In genomic region chr3:101845405-101845804, GRCh38 we compare ENCODE assay signal across 22 cellular contexts. TPM values are rescaled to one million over a fixed set of nuclear protein-coding genes. Genes with fewer than 3 reads are reported as not detected.
A peak's percentile ranks its signal among the peaks of the same experiment; 100 is the strongest.
DNase-seq lines count a peak whose midpoint lies in the region; ATAC-seq and TF ChIP-seq lines count a peak whose summit lies in the region.
"Had no signal": no experiment of that assay in that cellular context is flagged by ENCODE, and none has a peak within 500 bp of the region (broad histone marks: within the 10 kb centered on the region; RNA-seq: fewer than 3 reads in every experiment).

No MANE protein-coding gene starts in this region.

- intact Hi-C loops in Caco-2 (cut with micrococcal nuclease; ENCODE audit: unreplicated experiment) = loop anchor here (5.0 kb wide), 1 partner anchor 158 kb away; the partner anchor contains the start of gene RPL24

- DNase-seq in Caco-2 (peak; percentile 40 to 62), T-helper 17 cell (no peak), hepatocyte (ENCODE audit: low spot score) (no peak), naive B cell (no peak), BE2C (no peak), NCI-H2029 (lab: John Stamatoyannopoulos, UW) (no peak)
- no peak for DNase-seq in activated naive CD4-positive, alpha-beta T cell treated with anti-CD3 and anti-CD28 coated beads, Interleukin-2, amount 10 ng/mL, durations not matched to agents 7 days and 5 days
- no peak for DNase-seq in activated CD8-positive, alpha-beta memory T cell treated with anti-CD3 and anti-CD28 coated beads for 24 hours
- DNase-seq: 8988T; ACHN; AML-193; C1 segment of cervical spinal cord; CD4-positive, alpha-beta memory T cell; COR-L47; DMS153; EL; GDM1; H9 had no signal

- H4K20me1 ChIP-seq in hepatocyte (ENCODE audit: insufficient read depth, poor library complexity, severe bottlenecking) = peaks cover 5% of the 10 kb centered on the region

- H2AFZ ChIP-seq in hepatocyte = no peak overlapping the region
- H2AFZ ChIP-seq: GM23338 had no signal

- H3K9me2 ChIP-seq in hepatocyte (replicated peaks; ENCODE audit: insufficient read depth) = no peaks in the 10 kb centered on the region

- ATAC-seq in T-helper 17 cell = no peak
- no peak for ATAC-seq in naive B cell (ENCODE audit: low read depth in 2 of 2)
- ATAC-seq: A549, GM12878, GM23338, HCT116 had no signal

- WGBS in hepatocyte (ENCODE audit: low lambda C conversion rate, missing lambda C conversion rate) = 82% methylated on average over 3 of the region's 3 CpGs

- H3K4me1 Mint-ChIP-seq in Caco-2 (ENCODE audit: low read depth, unreplicated experiment) (peaks cover 24% of the 10 kb centered on the region), T-helper 17 cell (peaks cover 14% of the 10 kb centered on the region), naive B cell (peaks cover 19 to 39% (median 20%) of the 10 kb centered on the region in 3 donors)
- peaks cover 12% of the 10 kb centered on the region for H3K4me1 Mint-ChIP-seq in activated naive CD4-positive, alpha-beta T cell treated with anti-CD3 and anti-CD28 coated beads, Interleukin-2, amount 10 ng/mL, durations not matched to agents 7 days and 5 days

- POLR2A ChIA-PET in Caco-2 (lab: Charles Lee) = no interaction called here

- H3K27me3 Mint-ChIP-seq in Caco-2 (ENCODE audit: insufficient read depth, unreplicated experiment) = no peaks in the 10 kb centered on the region
- H3K27me3 Mint-ChIP-seq in T-helper 17 cell = no peaks in the 10 kb centered on the region
- no peaks in the 10 kb centered on the region for H3K27me3 Mint-ChIP-seq in naive B cell
- no peaks in the 10 kb centered on the region for H3K27me3 Mint-ChIP-seq in activated naive CD4-positive, alpha-beta T cell treated with anti-CD3 and anti-CD28 coated beads, Interleukin-2, amount 10 ng/mL, durations not matched to agents 7 days and 5 days
- H3K27me3 Mint-ChIP-seq: CD4-positive, alpha-beta memory T cell had no signal

- H3K27ac Mint-ChIP-seq in Caco-2 (ENCODE audit: unreplicated experiment) (no peak overlapping the region), T-helper 17 cell (peak overlapping the region; percentile 21), naive B cell (peak overlapping the region in 4 of 6 donors; percentile 15 to 54 (median 32))
- H3K27ac Mint-ChIP-seq in activated naive CD4-positive, alpha-beta T cell treated with anti-CD3 and anti-CD28 coated beads, Interleukin-2, amount 10 ng/mL, durations not matched to agents 7 days and 5 days = no peak overlapping the region
- H3K27ac Mint-ChIP-seq: GM23338 had no signal

- peak overlapping the region; percentile 94 for H3K27ac ChIP-seq in hepatocyte
- H3K27ac ChIP-seq: A549 had no signal

- H3K9me3 Mint-ChIP-seq in Caco-2 (ENCODE audit: unreplicated experiment) (peaks cover 13% of the 10 kb centered on the region), naive B cell (peaks cover 0 to 12% (median 5%) of the 10 kb centered on the region in 7 donors)
- H3K9me3 Mint-ChIP-seq in activated naive CD4-positive, alpha-beta T cell treated with anti-CD3 and anti-CD28 coated beads, Interleukin-2, amount 10 ng/mL, durations not matched to agents 7 days and 5 days = peaks cover 6% of the 10 kb centered on the region
- H3K9me3 Mint-ChIP-seq: GM23338, H9 had no signal

- H3K27me3 ChIP-seq in Caco-2 (replicated peaks; ENCODE audit: control insufficient read depth, insufficient read depth, low read length) = no peaks in the 10 kb centered on the region
- H3K27me3 ChIP-seq in hepatocyte = no peaks in the 10 kb centered on the region
- no peaks in the 10 kb centered on the region for H3K27me3 ChIP-seq in BE2C

- H3K9me3 ChIP-seq in Caco-2 (no peaks in the 10 kb centered on the region), T-helper 17 cell (ENCODE audit: control insufficient read depth, low read length, poor library complexity, severe bottlenecking) (no peaks in the 10 kb centered on the region), hepatocyte (ENCODE audit: low read depth) (no peaks in the 10 kb centered on the region), BE2C (no peaks in the 10 kb centered on the region)
- H3K9me3 ChIP-seq: A549 had no signal

- no TSS peak for BruUV-seq in Caco-2 (replicated peaks; lab: Mats Ljungman, UMichigan)

- H3K4me3 ChIP-seq in Caco-2 (ENCODE audit: low read depth, low read length) (no peak overlapping the region), hepatocyte (no peak overlapping the region), BE2C (ENCODE audit: low read depth, low read length) (no peak overlapping the region)
- H3K4me3 ChIP-seq: A549, GM12878, GM23338 had no signal

- no peaks in the 10 kb centered on the region for H3K36me3 ChIP-seq in Caco-2 (ENCODE audit: control insufficient read depth, insufficient read depth, low read length)
- H3K36me3 ChIP-seq in hepatocyte (replicated peaks; ENCODE audit: insufficient read depth, low read depth) = no peaks in the 10 kb centered on the region
- no peaks in the 10 kb centered on the region for H3K36me3 ChIP-seq in BE2C

- H3K4me3 Mint-ChIP-seq in Caco-2 (ENCODE audit: unreplicated experiment) (no peak overlapping the region), T-helper 17 cell (no peak overlapping the region), naive B cell (no peak overlapping the region)
- H3K4me3 Mint-ChIP-seq in activated naive CD4-positive, alpha-beta T cell treated with anti-CD3 and anti-CD28 coated beads, Interleukin-2, amount 10 ng/mL, durations not matched to agents 7 days and 5 days = no peak overlapping the region
- H3K4me3 Mint-ChIP-seq: CD4-positive, alpha-beta memory T cell; GM23338; H9 had no signal

- H3K36me3 Mint-ChIP-seq in Caco-2 (ENCODE audit: insufficient read depth, unreplicated experiment) (peaks cover 9% of the 10 kb centered on the region), T-helper 17 cell (ENCODE audit: low read depth) (peaks cover 9% of the 10 kb centered on the region), naive B cell (peaks cover 3 to 12% of the 10 kb centered on the region in 2 donors)
- H3K36me3 Mint-ChIP-seq in activated naive CD4-positive, alpha-beta T cell treated with anti-CD3 and anti-CD28 coated beads, Interleukin-2, amount 10 ng/mL, durations not matched to agents 7 days and 5 days = peaks cover 21% of the 10 kb centered on the region

- TF ChIP-seq CTCF in Caco-2 (IDR thresholded peaks at IDR 0.05; ENCODE audit: insufficient read depth in 1 of 2, low read depth in 1 of 2, low read length in 1 of 2, severe bottlenecking in 1 of 2, unreplicated experiment in 1 of 2) (no peak), hepatocyte (IDR thresholded peaks at IDR 0.05; ENCODE audit: poor library complexity) (no peak), BE2C (IDR thresholded peaks at IDR 0.05; ENCODE audit: low read depth, low read length) (no peak)

- CTCF ChIA-PET in Caco-2 (lab: Charles Lee) = no interaction called here
- CTCF ChIA-PET in activated naive CD4-positive, alpha-beta T cell treated with anti-CD3 and anti-CD28 coated beads, Interleukin-2, amount 10 ng/mL, durations not matched to agents 7 days and 5 days (lab: Charles Lee) = interaction anchor here (0.8 kb wide), 1 partner anchor 380 kb away, joined by 3 read pairs; no protein-coding TSS in a partner anchor

- no peak overlapping the region for H3K4me2 ChIP-seq in hepatocyte
- H3K4me2 ChIP-seq: A549, GM23338 had no signal

- peaks cover 17% of the 10 kb centered on the region for H3K79me2 ChIP-seq in hepatocyte

- H3K4me1 ChIP-seq in Caco-2 (peaks cover 40% of the 10 kb centered on the region), hepatocyte (ENCODE audit: insufficient read depth) (peaks cover 12% of the 10 kb centered on the region), BE2C (0 out of 2 replicates have a peak, but pooled peaks cover 3% of the 10 kb centered on the region)

RNA-seq across cellular contexts. Expression of gene NFKBIZ, which starts 3.9 kb away (rescaled TPM):
- total RNA-seq in Caco-2 (2022) (20.2 and 24.5 TPM in 2 replicates), T-helper 17 cell (100 to 1,000 TPM; 682 to 814 TPM), hepatocyte (164 and 182 TPM in 2 replicates)
- polyA plus RNA-seq in hepatocyte (160 and 192 TPM in 2 replicates), naive B cell (ENCODE audit: low read depth in 6 of 6) (10 to 100 TPM in 5 of 6 donors, 1 to 10 TPM in 1; 7.4 to 28.5 (median 21.9) TPM)
- 2.0 TPM for polyA plus RNA-seq in BE2C (2012; ENCODE audit: insufficient read depth, insufficient read length, low read depth)

Comparison
In these comparisons a context has a peak if more than half of its experiments do, and no peak if none do; other contexts are left out.
1. DNase-seq: peak in Caco-2 (2 of 2); none in T-helper 17 cell (0 of 3), hepatocyte (single experiment), naive B cell (single experiment), BE2C (single experiment), NCI-H2029 (single experiment), activated naive CD4-positive, alpha-beta T cell treated with anti-CD3 and anti-CD28 coated beads, Interleukin-2, amount 10 ng/mL, durations not matched to agents 7 days and 5 days (single experiment) and activated CD8-positive, alpha-beta memory T cell treated with anti-CD3 and anti-CD28 coated beads for 24 hours (single experiment).
2. H3K27ac Mint-ChIP-seq: peak in T-helper 17 cell (single experiment) and naive B cell (4 of 6); none in Caco-2 (single experiment) and activated naive CD4-positive, alpha-beta T cell treated with anti-CD3 and anti-CD28 coated beads, Interleukin-2, amount 10 ng/mL, durations not matched to agents 7 days and 5 days (single experiment).